Comparison of ENCODE assay signal across 2 cellular contexts in genomic region chr18:28903366-28903765, GRCh38.
TF ChIP-seq lines count a peak whose summit lies in the region.

No MANE protein-coding gene starts in this region.

TF ChIP-seq in IMR-90, 13 proteins besides CTCF, POLR2A, EP300 and RAD21 (continued from another document):
- TF ChIP-seq ELK1 (IDR thresholded peaks at IDR 0.05; ENCODE audit: borderline replicate concordance, low read depth, low read length): no peak
- TF ChIP-seq MAZ (IDR thresholded peaks at IDR 0.05; ENCODE audit: borderline replicate concordance, low read depth, low read length): no peak
- TF ChIP-seq MAFK (IDR thresholded peaks at IDR 0.05; ENCODE audit: low read depth, low read length): no peak
- no peak for TF ChIP-seq BHLHE40 (IDR thresholded peaks at IDR 0.05; ENCODE audit: low read depth, low read length)
- no peak for TF ChIP-seq RFX5 (IDR thresholded peaks at IDR 0.05; ENCODE audit: low read depth, low read length)
- no peak for TF ChIP-seq SMC3 (IDR thresholded peaks at IDR 0.05; ENCODE audit: low read depth, low read length)

TF ChIP-seq in GM23338, 12 proteins besides CTCF, POLR2A, EP300 and RAD21 (continued from another document):
- TF ChIP-seq ZNF462 (CRISPR knock-in tag; IDR thresholded peaks at IDR 0.05) (no peak), NANOG (IDR thresholded peaks at IDR 0.05; ENCODE audit: borderline replicate concordance) (no peak), POLR2AphosphoS5 (IDR thresholded peaks at IDR 0.05; ENCODE audit: low read depth) (no peak), JUNB (IDR thresholded peaks at IDR 0.05; ENCODE audit: unreplicated experiment) (no peak), ZNF331 (CRISPR knock-in tag; IDR thresholded peaks at IDR 0.05; ENCODE audit: low read depth) (no peak), EZH2phosphoT487 (IDR thresholded peaks at IDR 0.05; ENCODE audit: unreplicated experiment) (no peak), ETS1 (IDR thresholded peaks at IDR 0.05) (no peak), EZH2 (IDR thresholded peaks at IDR 0.05; ENCODE audit: low read depth, unreplicated experiment) (no peak), CREB1 (CRISPR knock-in tag; IDR thresholded peaks at IDR 0.05; ENCODE audit: low read depth) (no peak), ZNF114 (CRISPR knock-in tag; IDR thresholded peaks at IDR 0.05) (no peak), STAT1 (IDR thresholded peaks at IDR 0.05; ENCODE audit: unreplicated experiment) (no peak)
